1 cellular context compared by ENCODE assay signal in genomic region chr1:10288059-10288615, GRCh38.
TF ChIP-seq lines count a peak whose summit lies in the region.

No MANE protein-coding gene starts in this region.

TF ChIP-seq in GM23338, 12 proteins besides CTCF, POLR2A, EP300 and RAD21 (continued from another document):
- TF ChIP-seq REST (IDR thresholded peaks at IDR 0.05; ENCODE audit: unreplicated experiment), result no peak
- TF ChIP-seq, protein P1, sequence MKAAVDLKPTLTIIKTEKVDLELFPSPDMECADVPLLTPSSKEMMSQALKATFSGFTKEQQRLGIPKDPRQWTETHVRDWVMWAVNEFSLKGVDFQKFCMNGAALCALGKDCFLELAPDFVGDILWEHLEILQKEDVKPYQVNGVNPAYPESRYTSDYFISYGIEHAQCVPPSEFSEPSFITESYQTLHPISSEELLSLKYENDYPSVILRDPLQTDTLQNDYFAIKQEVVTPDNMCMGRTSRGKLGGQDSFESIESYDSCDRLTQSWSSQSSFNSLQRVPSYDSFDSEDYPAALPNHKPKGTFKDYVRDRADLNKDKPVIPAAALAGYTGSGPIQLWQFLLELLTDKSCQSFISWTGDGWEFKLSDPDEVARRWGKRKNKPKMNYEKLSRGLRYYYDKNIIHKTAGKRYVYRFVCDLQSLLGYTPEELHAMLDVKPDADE (IDR thresholded peaks at IDR 0.05), result no peak
- TF ChIP-seq CREB1 (CRISPR knock-in tag; IDR thresholded peaks at IDR 0.05; ENCODE audit: low read depth), result no peak
- no peak for TF ChIP-seq EZH2 (IDR thresholded peaks at IDR 0.05; ENCODE audit: low read depth, unreplicated experiment)
- TF ChIP-seq ZNF114 (CRISPR knock-in tag; IDR thresholded peaks at IDR 0.05), result no peak
